ENCODE assay signal across 11 cellular contexts in genomic region chr11:61212202-61212601, GRCh38. TPM values are rescaled to one million over a fixed set of nuclear protein-coding genes. Genes with fewer than 3 reads are reported as not detected.
"Had no signal": no experiment of that assay in that cellular context is flagged by ENCODE, and none has a peak within 500 bp of the region (broad histone marks: within the 10 kb centered on the region; RNA-seq: fewer than 3 reads in every experiment).

No MANE protein-coding gene starts in this region.

RNA-seq across cellular contexts. Expression of gene PGA3, which starts 8.9 kb away (rescaled TPM):
- total RNA-seq: natural killer cell, osteoblast, progenitor cell of endocrine pancreas, pulmonary artery endothelial cell, smooth muscle cell, upper lobe of right lung had no signal
- polyA plus RNA-seq: naive thymus-derived CD4-positive, alpha-beta T cell; neural cell; smooth muscle cell had no signal

RNA-seq across cellular contexts. Expression of gene PGA4, which starts 9.9 kb away (rescaled TPM):
- total RNA-seq: natural killer cell, osteoblast, pulmonary artery endothelial cell, smooth muscle cell had no signal
- polyA plus RNA-seq: naive thymus-derived CD4-positive, alpha-beta T cell; neural cell; smooth muscle cell had no signal

RNA-seq across cellular contexts. Expression of gene PGA5, which starts 28.8 kb away (rescaled TPM):
- total RNA-seq: naive thymus-derived CD4-positive, alpha-beta T cell; natural killer cell; occipital lobe; osteoblast; pulmonary artery endothelial cell; smooth muscle cell; suprapubic skin; upper lobe of right lung; uterus had no signal
- polyA plus RNA-seq: naive thymus-derived CD4-positive, alpha-beta T cell; neural cell had no signal
